ENCODE assay signal across 34 cellular contexts in genomic region chr20:22268675-22269074, GRCh38.
"Had no signal": no experiment of that assay in that cellular context is flagged by ENCODE, and none has a peak within 500 bp of the region (broad histone marks: within the 10 kb centered on the region; RNA-seq: fewer than 3 reads in every experiment).

No MANE protein-coding gene starts in this region.

- DNase-seq: Karpas-422, Kasumi-1, MG63, MM.1S, MV-4-11, NCI-H1048, NCI-H1092, NCI-H1092 treated with DMSO at 0.1 percent for 48 hours, NCI-H1105, NCI-H1105 treated with DMSO at 0.1 percent for 48 hours, NCI-H1417, NCI-H1417 treated with DMSO at 0.1 percent for 48 hours, NCI-H1436, NCI-H1436 treated with DMSO at 0.1 percent for 48 hours, NCI-H146, NCI-H1694, NCI-H1694 treated with DMSO at 0.1 percent for 48 hours, NCI-H187, NCI-H187 treated with DMSO at 0.1 percent for 48 hours, NCI-H1930, NCI-H2029, NCI-H2029 treated with DMSO at 0.1 percent for 48 hours, NCI-H2081, NCI-H2081 treated with DMSO at 0.1 percent for 48 hours, NCI-H2171, NCI-H2171 treated with DMSO at 0.1 percent for 48 hours, NCI-H2227 treated with DMSO at 0.1 percent for 48 hours, NCI-H226, NCI-H345, NCI-H446, NCI-H446 treated with DMSO at 0.1 percent for 48 hours, NCI-H510A, NCI-H510A treated with DMSO at 0.1 percent for 48 hours, NCI-H524 had no signal

- H3K9me3 ChIP-seq: MG63 had no signal

- H3K4me3 ChIP-seq: MG63 had no signal

- H3K27me3 ChIP-seq: MG63 had no signal

- H3K36me3 ChIP-seq: MG63 had no signal
